19 cellular contexts compared by ENCODE assay signal in genomic region chr6:90227165-90227564, GRCh38.
A peak's percentile ranks its signal among the peaks of the same experiment; 100 is the strongest.
DNase-seq lines count a peak whose midpoint lies in the region; ATAC-seq and TF ChIP-seq lines count a peak whose summit lies in the region.
"Had no signal": no experiment of that assay in that cellular context is flagged by ENCODE, and none has a peak within 500 bp of the region (broad histone marks: within the 10 kb centered on the region; RNA-seq: fewer than 3 reads in every experiment).

No MANE protein-coding gene starts in this region.

- H4K5ac ChIP-seq in H9 (ENCODE audit: insufficient read length, low read depth, low read length): no peak overlapping the region

- TF ChIP-seq CTCF in CD8-positive, alpha-beta T cell (IDR thresholded peaks at IDR 0.05): no peak
- no peak for TF ChIP-seq CTCF in glutamatergic neuron (IDR thresholded peaks at IDR 0.05; ENCODE audit: partially characterized antibody, unreplicated experiment)
- TF ChIP-seq CTCF in H9 (conservative IDR thresholded peaks at IDR 0.05): no peak

- no peak overlapping the region for H3K56ac ChIP-seq in H9 (ENCODE audit: insufficient read length, low read depth, low read length)

- H3K36me3 Mint-ChIP-seq in CD8-positive, alpha-beta T cell: peaks cover 28% of the 10 kb centered on the region
- H3K36me3 Mint-ChIP-seq in T-helper 17 cell (ENCODE audit: low read depth): no peaks in the 10 kb centered on the region
- peaks cover 12% of the 10 kb centered on the region for H3K36me3 Mint-ChIP-seq in glutamatergic neuron (ENCODE audit: unreplicated experiment)
- H3K36me3 Mint-ChIP-seq in H9 (ENCODE audit: insufficient read depth in 1 of 3, low read depth in 3 of 3): peaks cover 4 to 12% (median 8%) of the 10 kb centered on the region in 3 experiments; a peak in 6 of 7 replicates

- H3K9me3 Mint-ChIP-seq in CD8-positive, alpha-beta T cell: peaks cover 7% of the 10 kb centered on the region
- H3K9me3 Mint-ChIP-seq in glutamatergic neuron (ENCODE audit: unreplicated experiment) (peaks cover 7% of the 10 kb centered on the region), H9 (peaks cover 7 to 10% of the 10 kb centered on the region in 2 experiments; a peak in 4 of 5 replicates)

- no peak overlapping the region for H3K27ac ChIP-seq in CD8-positive, alpha-beta T cell (ENCODE audit: low read depth, low read length)
- no peak overlapping the region for H3K27ac ChIP-seq in H9 (ENCODE audit: insufficient read length, low read depth, low read length)
- H3K27ac ChIP-seq: adrenal gland had no signal

- H3K23ac ChIP-seq in H9 (ENCODE audit: insufficient read length, low read depth, low read length): no peak overlapping the region

- intact Hi-C loops in CD8-positive, alpha-beta T cell (cut with DNase I, micrococcal nuclease): no loop called here

- H3K79me2 ChIP-seq in H9 (ENCODE audit: insufficient read depth, low read length): no peaks in the 10 kb centered on the region

- H3T11ph ChIP-seq in H9 (ENCODE audit: low read length): no peak overlapping the region

- no peaks in the 10 kb centered on the region for H3K27me3 ChIP-seq in CD8-positive, alpha-beta T cell (ENCODE audit: insufficient read depth, low read length)
- H3K27me3 ChIP-seq in neuron (ENCODE audit: insufficient read depth, low read length) (no peaks in the 10 kb centered on the region), H9 (ENCODE audit: insufficient read depth, low read length) (no peaks in the 10 kb centered on the region)
- H3K27me3 ChIP-seq: adrenal gland, gastrocnemius medialis had no signal

- no peaks in the 10 kb centered on the region for H3K36me3 ChIP-seq in CD8-positive, alpha-beta T cell (ENCODE audit: insufficient read depth, low read length)
- no peaks in the 10 kb centered on the region for H3K36me3 ChIP-seq in neuron (ENCODE audit: insufficient read depth, low read length)
- H3K36me3 ChIP-seq: adrenal gland, gastrocnemius medialis had no signal

- WGBS in H9 (ENCODE audit: extremely low coverage, insufficient read length, low lambda C conversion rate): no CpG with 5 or more reads among the region's 6 CpGs

- no peak overlapping the region for H2BK5ac ChIP-seq in H9 (ENCODE audit: insufficient read length, low read length)

- H2BK20ac ChIP-seq in H9 (ENCODE audit: low read depth, low read length, poor library complexity, severe bottlenecking): no peak overlapping the region

- H2BK12ac ChIP-seq in H9 (ENCODE audit: insufficient read length, low read depth, low read length): no peak overlapping the region

- H2AK5ac ChIP-seq in H9 (ENCODE audit: insufficient read length, low read length): no peak overlapping the region

- no peak overlapping the region for H3K9ac ChIP-seq in H9 (ENCODE audit: extremely low read depth, insufficient read length, low read length)

- no peak overlapping the region for H3K4ac ChIP-seq in H9 (ENCODE audit: low read depth, low read length)

- H3K4me3 ChIP-seq in CD8-positive, alpha-beta T cell (ENCODE audit: low read depth, low read length): no peak overlapping the region
- H3K4me3 ChIP-seq in neuron (ENCODE audit: low read length): peak overlapping the region; percentile 25
- H3K4me3 ChIP-seq: adrenal gland, gastrocnemius medialis had no signal

- peaks cover 78% of the 10 kb centered on the region for H3K4me1 Mint-ChIP-seq in CD8-positive, alpha-beta T cell (ENCODE audit: low read depth)
- H3K4me1 Mint-ChIP-seq in T-helper 17 cell (peaks cover 20% of the 10 kb centered on the region), glutamatergic neuron (ENCODE audit: low read depth, unreplicated experiment) (peaks cover 28% of the 10 kb centered on the region), H9 (peaks cover 9 to 13% of the 10 kb centered on the region in 2 experiments)

- no peak for DNase-seq in CD8-positive, alpha-beta T cell
- no peak for DNase-seq in T-helper 17 cell
- DNase-seq in glutamatergic neuron: no peak
- no peak for DNase-seq in GF-D8 (lab: John Stamatoyannopoulos, UW)
- DNase-seq in H9: no peak
- no peak for DNase-seq in NCI-H446 treated with DMSO at 0.1 percent for 48 hours (lab: John Stamatoyannopoulos, UW)
- DNase-seq: activated CD8-positive, alpha-beta memory T cell treated with anti-CD3 and anti-CD28 coated beads, Interleukin-2, amount 50 U/mL, for 48 hours; adrenal gland; DMS 273 treated with DMSO at 0.1 percent for 48 hours; gastrocnemius medialis; HFFc6; NCI-H2107; NCI-H774; T-helper 1 cell had no signal

- POLR2A ChIA-PET in CD8-positive, alpha-beta T cell (lab: Charles Lee): no interaction called here

- H3K79me1 ChIP-seq in H9 (ENCODE audit: insufficient read depth, low read depth, low read length, poor library complexity, severe bottlenecking): no peaks in the 10 kb centered on the region

- H3K4me1 ChIP-seq in CD8-positive, alpha-beta T cell (ENCODE audit: insufficient read depth, low read length): peaks cover 75% of the 10 kb centered on the region
- H3K4me1 ChIP-seq in neuron (ENCODE audit: insufficient read depth, low read length) (peaks cover 34% of the 10 kb centered on the region), H9 (ENCODE audit: insufficient read depth, low read length) (peaks cover 3% of the 10 kb centered on the region; the same call in 1 of the 2 replicates)

- H4K91ac ChIP-seq in H9 (ENCODE audit: insufficient read length, low read depth, low read length): no peak overlapping the region

- ATAC-seq in CD8-positive, alpha-beta T cell: no peak
- no peak for ATAC-seq in T-helper 17 cell
- ATAC-seq in GM21786 (IDR thresholded peaks at IDR 0.05; ENCODE audit: unreplicated experiment): no peak
- ATAC-seq: WTC11 had no signal

- no peaks in the 10 kb centered on the region for H3K9me3 ChIP-seq in CD8-positive, alpha-beta T cell (ENCODE audit: low read length)
- H3K9me3 ChIP-seq in T-helper 17 cell (ENCODE audit: control insufficient read depth, low read length, poor library complexity, severe bottlenecking) (peaks cover 3% of the 10 kb centered on the region), neuron (ENCODE audit: low read length) (peaks cover 3% of the 10 kb centered on the region), H9 (ENCODE audit: control insufficient read depth, low read depth, low read length) (no peaks in the 10 kb centered on the region)
- H3K9me3 ChIP-seq: adrenal gland, gastrocnemius medialis had no signal

- no peak overlapping the region for H3K18ac ChIP-seq in H9 (ENCODE audit: insufficient read length, low read depth, low read length)

- H3K23me2 ChIP-seq in H9 (ENCODE audit: insufficient read length, low read depth, low read length, poor library complexity, severe bottlenecking): no peaks in the 10 kb centered on the region

- peak overlapping the region; percentile 60 for H3K27ac Mint-ChIP-seq in CD8-positive, alpha-beta T cell
- H3K27ac Mint-ChIP-seq in T-helper 17 cell: peak overlapping the region; percentile 16
- peak overlapping the region; percentile 92 for H3K27ac Mint-ChIP-seq in glutamatergic neuron (ENCODE audit: unreplicated experiment)
- no peak overlapping the region; a peak in 1 of 7 replicates for H3K27ac Mint-ChIP-seq in H9
- H3K27ac Mint-ChIP-seq: HFFc6, memory B cell, WTC11 had no signal

- no peak overlapping the region for H2BK120ac ChIP-seq in H9 (ENCODE audit: low read depth, low read length, poor library complexity, severe bottlenecking)

- no peak overlapping the region for H2BK15ac ChIP-seq in H9 (ENCODE audit: low read depth, low read length)

- H4K8ac ChIP-seq in H9 (replicated peaks; ENCODE audit: insufficient read length, low read depth, low read length): no peak overlapping the region

- no peaks in the 10 kb centered on the region for H4K20me1 ChIP-seq in H9 (ENCODE audit: control insufficient read depth, insufficient read depth, insufficient read length)

- H3K14ac ChIP-seq in H9 (ENCODE audit: insufficient read depth, low read length): no peak overlapping the region

- H2AFZ ChIP-seq in neuron (ENCODE audit: low read depth, low read length) (no peak overlapping the region), H9 (ENCODE audit: low read length) (no peak overlapping the region)

- H3K4me2 ChIP-seq in H9 (ENCODE audit: insufficient read depth, insufficient read length, low read length): no peak overlapping the region

- CTCF ChIA-PET in CD8-positive, alpha-beta T cell (lab: Charles Lee): no interaction called here

- no peak overlapping the region for H3K4me3 Mint-ChIP-seq in CD8-positive, alpha-beta T cell
- H3K4me3 Mint-ChIP-seq in T-helper 17 cell: no peak overlapping the region
- no peak overlapping the region for H3K4me3 Mint-ChIP-seq in glutamatergic neuron (ENCODE audit: unreplicated experiment)
- H3K4me3 Mint-ChIP-seq in H9: no peak overlapping the region
- H3K4me3 Mint-ChIP-seq: HFFc6, IgD-negative memory B cell, memory B cell, WTC11 had no signal

- H3K27me3 Mint-ChIP-seq in CD8-positive, alpha-beta T cell (ENCODE audit: low read depth): no peaks in the 10 kb centered on the region
- H3K27me3 Mint-ChIP-seq in T-helper 17 cell: no peaks in the 10 kb centered on the region
- H3K27me3 Mint-ChIP-seq in glutamatergic neuron (ENCODE audit: unreplicated experiment): no peaks in the 10 kb centered on the region
- no peaks in the 10 kb centered on the region for H3K27me3 Mint-ChIP-seq in H9 (ENCODE audit: low read depth)
- H3K27me3 Mint-ChIP-seq: IgD-negative memory B cell, memory B cell had no signal

Comparison
In these comparisons a context has a peak if more than half of its experiments do, and no peak if none do; other contexts are left out.
1. H3K27ac Mint-ChIP-seq: peak in CD8-positive, alpha-beta T cell (single experiment), T-helper 17 cell (single experiment) and glutamatergic neuron (single experiment); none in H9 (0 of 3).